In genomic region chr1:113714606-113715269, GRCh38 we compare ENCODE assay signal across 1 cellular context.
TF ChIP-seq lines count a peak whose summit lies in the region.

No MANE protein-coding gene starts in this region.

TF ChIP-seq in IMR-90, 13 proteins besides CTCF, POLR2A, EP300 and RAD21:
- TF ChIP-seq NFE2L2 (IDR thresholded peaks at IDR 0.05; ENCODE audit: low read depth, low read length) = no peak
- TF ChIP-seq, protein P1, sequence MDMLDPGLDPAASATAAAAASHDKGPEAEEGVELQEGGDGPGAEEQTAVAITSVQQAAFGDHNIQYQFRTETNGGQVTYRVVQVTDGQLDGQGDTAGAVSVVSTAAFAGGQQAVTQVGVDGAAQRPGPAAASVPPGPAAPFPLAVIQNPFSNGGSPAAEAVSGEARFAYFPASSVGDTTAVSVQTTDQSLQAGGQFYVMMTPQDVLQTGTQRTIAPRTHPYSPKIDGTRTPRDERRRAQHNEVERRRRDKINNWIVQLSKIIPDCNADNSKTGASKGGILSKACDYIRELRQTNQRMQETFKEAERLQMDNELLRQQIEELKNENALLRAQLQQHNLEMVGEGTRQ (IDR thresholded peaks at IDR 0.05; ENCODE audit: low read depth, low read length) = no peak
